ENCODE assay signal across 18 cellular contexts in genomic region chr14:22748691-22749090, GRCh38. TPM values are rescaled to one million over a fixed set of nuclear protein-coding genes. Genes with fewer than 3 reads are reported as not detected.
A peak's percentile ranks its signal among the peaks of the same experiment; 100 is the strongest.
DNase-seq lines count a peak whose midpoint lies in the region; ATAC-seq and TF ChIP-seq lines count a peak whose summit lies in the region.
"Had no signal": no experiment of that assay in that cellular context is flagged by ENCODE, and none has a peak within 500 bp of the region (broad histone marks: within the 10 kb centered on the region; RNA-seq: fewer than 3 reads in every experiment).

No MANE protein-coding gene starts in this region.

- no peak overlapping the region for H2BK5ac ChIP-seq in neuronal stem cell (ENCODE audit: low read length)

- no peak overlapping the region for H2BK15ac ChIP-seq in neuronal stem cell (ENCODE audit: low read length)

- H3K23ac ChIP-seq in neuronal stem cell (ENCODE audit: low read depth, low read length, poor library complexity): no peak overlapping the region

- H3K9me3 ChIP-seq in neuronal stem cell (replicated peaks in 1 of 2; ENCODE audit: control insufficient read depth in 2 of 2, insufficient read depth in 1 of 2, low read depth in 1 of 2, low read length in 2 of 2): no peaks in the 10 kb centered on the region
- no peaks in the 10 kb centered on the region for H3K9me3 ChIP-seq in tibial nerve
- H3K9me3 ChIP-seq: Peyer's patch, right atrium auricular region, upper lobe of right lung had no signal

- H2AK5ac ChIP-seq in neuronal stem cell (ENCODE audit: low read depth, low read length): no peak overlapping the region

- no peak overlapping the region for H3K4me2 ChIP-seq in neuronal stem cell (ENCODE audit: insufficient read depth, low read length, poor library complexity, severe bottlenecking)

- H3K27me3 Mint-ChIP-seq in IgD-negative memory B cell (peaks cover 2% of the 10 kb centered on the region), memory B cell (no peaks in the 10 kb centered on the region)

- peak overlapping the region in 2 of 3 donors; percentile 5 to 84 for H3K27ac Mint-ChIP-seq in IgD-negative memory B cell
- H3K27ac Mint-ChIP-seq in memory B cell: peak overlapping the region; percentile 91
- H3K27ac Mint-ChIP-seq: natural killer cell had no signal

- no peak overlapping the region for H2BK12ac ChIP-seq in neuronal stem cell (ENCODE audit: low read length)

- H3K4me1 ChIP-seq in neuronal stem cell (ENCODE audit: control insufficient read depth in 2 of 2, insufficient read depth in 1 of 2, low read depth in 1 of 2, low read length in 2 of 2) (peaks cover 2% of the 10 kb centered on the region in 2 donors), tibial nerve (no peaks in the 10 kb centered on the region)
- H3K4me1 ChIP-seq: Peyer's patch, right atrium auricular region, upper lobe of right lung had no signal

- no peak overlapping the region for H2BK120ac ChIP-seq in neuronal stem cell (ENCODE audit: low read depth, low read length)

- peak; percentile 87 for ATAC-seq in memory B cell (ENCODE audit: low read depth)
- ATAC-seq in HG02938 (IDR thresholded peaks at IDR 0.05; ENCODE audit: unreplicated experiment): no peak
- ATAC-seq: left cardiac atrium, natural killer cell had no signal

- no peak overlapping the region for H3K4me3 ChIP-seq in GM06990 (replicated peaks; ENCODE audit: low read depth, low read length)
- no peak overlapping the region for H3K4me3 ChIP-seq in neuronal stem cell (ENCODE audit: low read length in 2 of 2)
- no peak overlapping the region for H3K4me3 ChIP-seq in tibial nerve
- H3K4me3 ChIP-seq: Peyer's patch, right atrium auricular region, upper lobe of right lung had no signal

- H3K27ac ChIP-seq in neuronal stem cell (replicated peaks; ENCODE audit: low read length): no peak overlapping the region
- no peak overlapping the region for H3K27ac ChIP-seq in tibial nerve
- H3K27ac ChIP-seq: HL-60, right atrium auricular region, upper lobe of right lung had no signal

- peak overlapping the region; percentile 2 to 78 (median 68) for H3K4me3 Mint-ChIP-seq in IgD-negative memory B cell
- H3K4me3 Mint-ChIP-seq in memory B cell: peak overlapping the region; percentile 82
- H3K4me3 Mint-ChIP-seq: H9, natural killer cell had no signal

- H3K9me3 Mint-ChIP-seq in IgD-negative memory B cell: peaks cover 0 to 2% (median 0%) of the 10 kb centered on the region in 3 donors
- no peaks in the 10 kb centered on the region for H3K9me3 Mint-ChIP-seq in memory B cell
- H3K9me3 Mint-ChIP-seq: H9, natural killer cell had no signal

- no peak overlapping the region for H4K91ac ChIP-seq in neuronal stem cell (ENCODE audit: low read depth, low read length, poor library complexity)

- TF ChIP-seq POLR2A in tibial nerve (IDR thresholded peaks at IDR 0.05): no peak

- no peaks in the 10 kb centered on the region for H3K79me1 ChIP-seq in neuronal stem cell (ENCODE audit: low read depth, low read length)

- DNase-seq in GM06990 (ENCODE audit: extremely low read depth, insufficient read length) (peak; percentile 17), OCI-M2 (lab: John Stamatoyannopoulos, UW; ENCODE audit: unreplicated experiment) (peak; percentile 34), memory B cell (ENCODE audit: low spot score in 2 of 2) (peak; percentile 11 to 26), neuronal stem cell (ENCODE audit: low spot score) (no peak), tibial nerve (ENCODE audit: low spot score in 2 of 2) (no peak)
- DNase-seq: anterior cingulate cortex; C1 segment of cervical spinal cord; H9; left cardiac atrium; natural killer cell; NCI-H226; Peyer's patch; stimulated activated CD4-positive, alpha-beta T cell treated with anti-CD3 and anti-CD28 coated beads, Interleukin-1b, Interleukin-23, amount 100 ng/mL, for 48 hours; upper lobe of right lung had no signal

- no peak overlapping the region for H3K18ac ChIP-seq in neuronal stem cell (ENCODE audit: low read length)

- H3K27me3 ChIP-seq in GM06990 (replicated peaks; ENCODE audit: control insufficient read depth, insufficient read depth, low read length) (no peaks in the 10 kb centered on the region), neuronal stem cell (ENCODE audit: control insufficient read depth in 3 of 3, insufficient read depth in 3 of 3, low read depth in 1 of 3, low read length in 3 of 3) (no peaks in the 10 kb centered on the region), tibial nerve (no peaks in the 10 kb centered on the region)
- H3K27me3 ChIP-seq: Peyer's patch, right atrium auricular region, upper lobe of right lung had no signal

- H3K4me1 Mint-ChIP-seq in IgD-negative memory B cell (peaks cover 19 to 21% (median 21%) of the 10 kb centered on the region in 3 donors), memory B cell (peaks cover 15% of the 10 kb centered on the region)

- H2AFZ ChIP-seq in neuronal stem cell (ENCODE audit: low read length): no peak overlapping the region

- H3K14ac ChIP-seq in neuronal stem cell (ENCODE audit: low read length): no peak overlapping the region

- H3K4ac ChIP-seq in neuronal stem cell (ENCODE audit: low read length): no peak overlapping the region

- no peak overlapping the region for H4K8ac ChIP-seq in neuronal stem cell (ENCODE audit: low read depth, low read length)

- H3K36me3 ChIP-seq in GM06990 (ENCODE audit: control insufficient read depth, insufficient read depth, low read length) (no peaks in the 10 kb centered on the region), neuronal stem cell (replicated peaks in 1 of 2; ENCODE audit: control insufficient read depth in 2 of 2, insufficient read depth in 2 of 2, low read length in 2 of 2) (no peaks in the 10 kb centered on the region), tibial nerve (no peaks in the 10 kb centered on the region)
- H3K36me3 ChIP-seq: Peyer's patch, right atrium auricular region, upper lobe of right lung had no signal

- TF ChIP-seq CTCF in GM06990 (IDR thresholded peaks at IDR 0.05; ENCODE audit: insufficient read depth, low read length, poor library complexity, severe bottlenecking): no peak
- no peak for TF ChIP-seq CTCF in tibial nerve (IDR thresholded peaks at IDR 0.05)

- peaks cover 2% of the 10 kb centered on the region for H3K36me3 Mint-ChIP-seq in IgD-negative memory B cell
- no peaks in the 10 kb centered on the region for H3K36me3 Mint-ChIP-seq in memory B cell
- H3K36me3 Mint-ChIP-seq: natural killer cell had no signal

- TF ChIP-seq EP300 in tibial nerve (IDR thresholded peaks at IDR 0.05): no peak

- no CpG with 5 or more reads among the region's 5 CpGs for WGBS in neuronal stem cell (ENCODE audit: extremely low coverage in 2 of 2, insufficient read length in 2 of 2, insufficient replicate concordance in 1 of 2), 2 donors
- WGBS in tibial nerve, 2 donors: 45 to 53% methylated on average over 5 of the region's 5 CpGs

- no peak overlapping the region for H3K9ac ChIP-seq in neuronal stem cell (ENCODE audit: low read depth, low read length, poor library complexity)

RNA-seq across cellular contexts. Expression of gene OXA1L, which starts 17.8 kb away (rescaled TPM):
- 60.7 TPM for polyA plus RNA-seq in IgD-negative memory B cell
- polyA plus RNA-seq in neuronal stem cell (2013, experiment 1 of 2): 157 TPM
- polyA plus RNA-seq in neuronal stem cell (2013, experiment 2 of 2): 152 TPM
- 10 to 100 TPM; 65.5 to 79.6 (median 69.6) TPM for total RNA-seq in tibial nerve

Comparison
In these comparisons a context has a peak if more than half of its experiments do, and no peak if none do; other contexts are left out.
1. DNase-seq: peak in GM06990 (single experiment), OCI-M2 (single experiment) and memory B cell (2 of 2); none in neuronal stem cell (single experiment) and tibial nerve (0 of 2).